ENCODE assay signal across 9 cellular contexts in the genomic region with DNA sequence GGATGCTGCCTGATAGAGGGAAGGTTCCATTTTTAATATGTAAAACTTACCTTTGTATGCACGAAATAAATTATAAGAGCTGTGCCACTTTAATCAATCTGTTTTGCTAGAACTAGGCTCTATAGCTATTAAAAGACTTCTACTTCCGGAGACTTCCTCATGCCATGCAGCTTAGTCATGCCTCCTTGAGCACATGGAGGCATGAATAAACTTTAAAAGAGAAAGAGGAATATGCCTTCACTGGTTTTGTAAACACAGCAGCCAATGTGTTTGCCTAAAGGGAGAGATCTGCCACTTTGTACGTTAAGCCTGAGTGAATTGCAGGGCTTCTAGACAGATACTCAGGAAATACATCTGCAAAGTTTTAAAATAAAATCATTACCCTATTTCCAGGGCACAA.
A peak's percentile ranks its signal among the peaks of the same experiment; 100 is the strongest.
DNase-seq lines count a peak whose midpoint lies in the region; FAIRE-seq and TF ChIP-seq lines count a peak whose summit lies in the region.
"Had no signal": no experiment of that assay in that cellular context is flagged by ENCODE, and none has a peak within 500 bp of the region (broad histone marks: within the 10 kb centered on the region; RNA-seq: fewer than 3 reads in every experiment).

No MANE protein-coding gene starts in this region.

- intact Hi-C loops in CD4-positive, alpha-beta memory T cell (cut with micrococcal nuclease), result no loop called here

- H4K20me1 ChIP-seq in BLaER1 treated with 17β-estradiol and CSF1 and Interleukin-3, amounts not matched to agents 10 nM and 100 nM, result no peaks in the 10 kb centered on the region

- peak overlapping the region; percentile 63 to 88 (median 78) for H3K4me2 ChIP-seq in BLaER1 treated with 17β-estradiol and CSF1 and Interleukin-3, amounts not matched to agents 10 nM and 100 nM

- H3K4me1 ChIP-seq in BLaER1 treated with 17β-estradiol and CSF1 and Interleukin-3, amounts not matched to agents 10 nM and 100 nM, result peaks cover 20 to 42% (median 28%) of the 10 kb centered on the region in 10 experiments
- peaks cover 0 to 5% of the 10 kb centered on the region in 2 donors for H3K4me1 ChIP-seq in mucosa of rectum (ENCODE audit: control insufficient read depth in 2 of 2, insufficient read depth in 2 of 2, low read length in 2 of 2)
- no peaks in the 10 kb centered on the region for H3K4me1 ChIP-seq in CD4-positive, alpha-beta memory T cell (ENCODE audit: insufficient read depth, low read length)
- H3K4me1 ChIP-seq in right atrium auricular region, result no peaks in the 10 kb centered on the region

- peak overlapping the region; percentile 29 to 60 (median 38); a peak in 18 of 20 replicates for H3K4me3 ChIP-seq in BLaER1 treated with 17β-estradiol and CSF1 and Interleukin-3, amounts not matched to agents 10 nM and 100 nM
- H3K4me3 ChIP-seq in bronchial epithelial cell (ENCODE audit: low read depth, low read length), result peak overlapping the region; percentile 5
- peak overlapping the region; percentile 54 to 62 for H3K4me3 ChIP-seq in mucosa of rectum (ENCODE audit: low read length in 2 of 2)
- no peak overlapping the region for H3K4me3 ChIP-seq in CD4-positive, alpha-beta memory T cell (ENCODE audit: low read length in 2 of 2)
- no peak overlapping the region for H3K4me3 ChIP-seq in right atrium auricular region

- no peak overlapping the region for H3K27ac Mint-ChIP-seq in CD4-positive, alpha-beta memory T cell

- peaks cover 3 to 15% (median 11%) of the 10 kb centered on the region in 8 donors for H3K9me3 Mint-ChIP-seq in CD4-positive, alpha-beta memory T cell

- FAIRE-seq in bronchial epithelial cell (lab: Jason Lieb, UNC), result no peak

- H3K27me3 ChIP-seq in BLaER1 treated with 17β-estradiol and CSF1 and Interleukin-3, amounts not matched to agents 10 nM and 100 nM, result no peaks in the 10 kb centered on the region
- H3K27me3 ChIP-seq in bronchial epithelial cell (ENCODE audit: control insufficient read depth, insufficient read depth, low read length), result no peaks in the 10 kb centered on the region
- no peaks in the 10 kb centered on the region for H3K27me3 ChIP-seq in mucosa of rectum (ENCODE audit: control insufficient read depth in 2 of 2, insufficient read depth in 2 of 2, low read length in 2 of 2)
- no peaks in the 10 kb centered on the region for H3K27me3 ChIP-seq in CD4-positive, alpha-beta memory T cell (ENCODE audit: insufficient read depth, low read length)
- H3K27me3 ChIP-seq in right atrium auricular region, result no peaks in the 10 kb centered on the region

- H3K36me3 ChIP-seq in BLaER1 treated with 17β-estradiol and CSF1 and Interleukin-3, amounts not matched to agents 10 nM and 100 nM, result no peaks in the 10 kb centered on the region
- H3K36me3 ChIP-seq in bronchial epithelial cell (ENCODE audit: control insufficient read depth, insufficient read depth, low read length) (no peaks in the 10 kb centered on the region), mucosa of rectum (ENCODE audit: control insufficient read depth in 2 of 2, insufficient read depth in 2 of 2, low read length in 2 of 2) (no peaks in the 10 kb centered on the region), right atrium auricular region (no peaks in the 10 kb centered on the region)
- H3K36me3 ChIP-seq in CD4-positive, alpha-beta memory T cell (ENCODE audit: insufficient read depth, low read length), result no peaks in the 10 kb centered on the region

- peak overlapping the region; percentile 54 to 91 (median 83); a peak in 21 of 22 replicates for H3K27ac ChIP-seq in BLaER1 treated with 17β-estradiol and CSF1 and Interleukin-3, amounts not matched to agents 10 nM and 100 nM
- H3K27ac ChIP-seq in mucosa of rectum (ENCODE audit: low read depth in 2 of 2, low read length in 2 of 2), result peak overlapping the region in 1 of 2 donors; percentile 44
- no peak overlapping the region for H3K27ac ChIP-seq in CD4-positive, alpha-beta memory T cell (ENCODE audit: low read depth, low read length)
- no peak overlapping the region for H3K27ac ChIP-seq in right atrium auricular region

- no peaks in the 10 kb centered on the region for H3K36me3 Mint-ChIP-seq in CD4-positive, alpha-beta memory T cell

- H3K9me3 ChIP-seq in BLaER1 treated with 17β-estradiol and CSF1 and Interleukin-3, amounts not matched to agents 10 nM and 100 nM (replicated peaks in 1 of 11), result peaks cover 0 to 10% (median 0%) of the 10 kb centered on the region in 11 experiments; a peak in 4 of 22 replicates
- no peaks in the 10 kb centered on the region for H3K9me3 ChIP-seq in mucosa of rectum (ENCODE audit: control insufficient read depth in 2 of 2, low read length in 2 of 2)
- no peaks in the 10 kb centered on the region for H3K9me3 ChIP-seq in CD4-positive, alpha-beta memory T cell (ENCODE audit: control insufficient read depth in 1 of 2, low read length in 2 of 2)
- H3K9me3 ChIP-seq in right atrium auricular region, result no peaks in the 10 kb centered on the region

- TF ChIP-seq CTCF in bronchial epithelial cell (IDR thresholded peaks at IDR 0.05; ENCODE audit: insufficient read depth, low read length, severe bottlenecking), result no peak
- TF ChIP-seq CTCF in right atrium auricular region (IDR thresholded peaks at IDR 0.05), result no peak

- H3K4me3 Mint-ChIP-seq in CD4-positive, alpha-beta memory T cell, result no peak overlapping the region

- H3K27me3 Mint-ChIP-seq in CD4-positive, alpha-beta memory T cell, result no peaks in the 10 kb centered on the region

- peak overlapping the region; percentile 35 to 77 (median 63); a peak in 20 of 22 replicates for H3K9ac ChIP-seq in BLaER1 treated with 17β-estradiol and CSF1 and Interleukin-3, amounts not matched to agents 10 nM and 100 nM
- no peak overlapping the region for H3K9ac ChIP-seq in mucosa of rectum (ENCODE audit: low read depth in 1 of 2, low read length in 2 of 2)

- POLR2A ChIA-PET in CD4-positive, alpha-beta memory T cell (lab: Charles Lee; ENCODE audit: partially characterized antibody), result no interaction called here

- DNase-seq in MV-4-11 (lab: John Stamatoyannopoulos, UW) (peak; percentile 84), bronchial epithelial cell (ENCODE audit: low read depth) (peak; percentile 89), UCSD-AML1 (lab: John Stamatoyannopoulos, UW; ENCODE audit: unreplicated experiment) (no peak), right atrium auricular region (ENCODE audit: low spot score) (no peak)
- no peak for DNase-seq in CD4-positive, alpha-beta memory T cell
- no peak for DNase-seq in activated effector memory CD4-positive, alpha-beta T cell treated with Interleukin-2 at 50 U/mL for 16 hours
- DNase-seq: activated CD4-positive, alpha-beta T cell treated with anti-CD3 and anti-CD28 coated beads for 4 hours had no signal

- CTCF ChIA-PET in CD4-positive, alpha-beta memory T cell (lab: Charles Lee; ENCODE audit: partially characterized antibody), result no interaction called here

- peaks cover 0 to 3% (median 0%) of the 10 kb centered on the region in 4 donors for H3K4me1 Mint-ChIP-seq in CD4-positive, alpha-beta memory T cell

Comparison
In these comparisons a context has a peak if more than half of its experiments do, and no peak if none do; other contexts are left out.
1. H3K27ac ChIP-seq: peak in BLaER1 treated with 17β-estradiol and CSF1 and Interleukin-3, amounts not matched to agents 10 nM and 100 nM (11 of 11); none in CD4-positive, alpha-beta memory T cell (single experiment) and right atrium auricular region (0 of 2).
2. H3K4me3 ChIP-seq: peak in BLaER1 treated with 17β-estradiol and CSF1 and Interleukin-3, amounts not matched to agents 10 nM and 100 nM (10 of 10), bronchial epithelial cell (single experiment) and mucosa of rectum (2 of 2); none in CD4-positive, alpha-beta memory T cell (0 of 2) and right atrium auricular region (0 of 2).
3. H3K9ac ChIP-seq: peak in BLaER1 treated with 17β-estradiol and CSF1 and Interleukin-3, amounts not matched to agents 10 nM and 100 nM (11 of 11); none in mucosa of rectum (0 of 2).
4. DNase-seq: peak in MV-4-11 (single experiment) and bronchial epithelial cell (single experiment); none in CD4-positive, alpha-beta memory T cell (0 of 5), activated effector memory CD4-positive, alpha-beta T cell treated with Interleukin-2 at 50 U/mL for 16 hours (single experiment), UCSD-AML1 (single experiment) and right atrium auricular region (single experiment).